In genomic region chr10:94487575-94487974, GRCh38 we compare ENCODE assay signal across 25 cellular contexts. TPM values are rescaled to one million over a fixed set of nuclear protein-coding genes. Genes with fewer than 3 reads are reported as not detected.
DNase-seq lines count a peak whose midpoint lies in the region; ATAC-seq, FAIRE-seq and TF ChIP-seq lines count a peak whose summit lies in the region.
"Had no signal": no experiment of that assay in that cellular context is flagged by ENCODE, and none has a peak within 500 bp of the region (broad histone marks: within the 10 kb centered on the region; RNA-seq: fewer than 3 reads in every experiment).

No MANE protein-coding gene starts in this region.

- H3K4me3 ChIP-seq in Panc1 (ENCODE audit: low read depth in 2 of 2, low read length in 2 of 2) (no peak overlapping the region), K562 (no peak overlapping the region), trophoblast cell (ENCODE audit: low read depth, low read length) (no peak overlapping the region)
- H3K4me3 ChIP-seq: A549, BLaER1 had no signal

- CTCF ChIA-PET in Panc1 (lab: Charles Lee), result no interaction called here
- CTCF ChIA-PET in K562 (lab: Yijun Ruan, JAX; ENCODE audit: low intra/inter-chr PET ratio), result no interaction called here

- no peak for TF ChIP-seq RAD21 in K562 (CRISPR knock-in tag; conservative IDR thresholded peaks at IDR 0.05 in 1 of 2, IDR thresholded peaks at IDR 0.05 in 1 of 2)

- H3K14ac ChIP-seq in trophoblast cell (ENCODE audit: low read length), result no peak overlapping the region

- DNase-seq in ELR (ENCODE audit: low read depth) (peak; percentile 3), Panc1 (ENCODE audit: low read depth, low spot score) (no peak), K562 (ENCODE audit: extremely low read depth in 1 of 4, low spot score in 3 of 4) (peak in 1 of 4 experiments; percentile 14), trophoblast cell (peak; percentile 9 to 17), AG20443 (ENCODE audit: low spot score) (no peak), NCI-H2227 treated with DMSO at 0.1 percent for 48 hours (lab: John Stamatoyannopoulos, UW) (no peak)
- DNase-seq: BE2C; C1 segment of cervical spinal cord; CD4-positive, alpha-beta memory T cell; CD4-positive, CD25-positive, alpha-beta regulatory T cell; CD8-positive, alpha-beta memory T cell; COR-L47; DMS 273 treated with DMSO at 0.1 percent for 48 hours; DMS153; DMS53; DMS79; DND-41; EL; GF-D8 had no signal

- no peaks in the 10 kb centered on the region for H3K9me1 ChIP-seq in K562 (ENCODE audit: control insufficient read depth, insufficient read depth, low read length)

- 0 out of 2 replicates have a peak, but pooled peaks have one; percentile 51 for ATAC-seq in Panc1
- peak; percentile 72; the same call in 2 of the 3 replicates for ATAC-seq in K562
- ATAC-seq in HG03095 (IDR thresholded peaks at IDR 0.05; ENCODE audit: unreplicated experiment), result no peak
- ATAC-seq: A549 had no signal

- H2AFZ ChIP-seq in K562 (ENCODE audit: low read depth, low read length) (no peak overlapping the region), trophoblast cell (ENCODE audit: insufficient read depth, low read length, poor library complexity) (no peak overlapping the region)

- H2BK5ac ChIP-seq in trophoblast cell (ENCODE audit: low read depth, low read length, poor library complexity), result no peak overlapping the region

- no peaks in the 10 kb centered on the region for H3K79me1 ChIP-seq in trophoblast cell (ENCODE audit: low read length)

- 6% methylated on average over 3 of the region's 3 CpGs for WGBS in K562 (ENCODE audit: insufficient coverage, low coverage, missing lambda C conversion rate)
- no CpG with 5 or more reads among the region's 3 CpGs for WGBS in trophoblast cell (ENCODE audit: extremely low coverage, insufficient coverage, insufficient read length)

- POLR2A ChIA-PET in Panc1 (lab: Charles Lee), result interaction anchor here (0.7 kb wide), 1 partner anchor 866 kb away, joined by 3 read pairs; no protein-coding TSS in a partner anchor
- POLR2A ChIA-PET in K562 (lab: Yijun Ruan, JAX), result no interaction called here

- H2BK12ac ChIP-seq in trophoblast cell (ENCODE audit: low read length), result no peak overlapping the region

- no peak overlapping the region for H2AK5ac ChIP-seq in trophoblast cell (ENCODE audit: low read length)

- BruUV-seq in Panc1 (replicated peaks; lab: Mats Ljungman, UMichigan) (no TSS peak), K562 (replicated peaks; lab: Mats Ljungman, UMichigan) (no TSS peak)

- in situ Hi-C loops in Panc1 (cut with HindIII; ENCODE audit: low pct_unique_long_range_greater_than_20kb, low sequenced_read_pairs), result no loop called here
- in situ Hi-C loops in K562 (cut with MboI), result no loop called here

- no peak overlapping the region for H4K8ac ChIP-seq in trophoblast cell (ENCODE audit: low read depth, low read length)

- FAIRE-seq in K562 (lab: Jason Lieb, UNC), result no peak
- FAIRE-seq: A549, G401.6, GM12891 had no signal

- H3K4ac ChIP-seq in trophoblast cell (ENCODE audit: low read depth, low read length), result no peak overlapping the region

- H4K20me1 ChIP-seq in K562 (replicated peaks; ENCODE audit: control insufficient read depth, insufficient read depth, low read length), result no peaks in the 10 kb centered on the region
- H4K20me1 ChIP-seq: BLaER1 had no signal

- H3K18ac ChIP-seq in trophoblast cell (ENCODE audit: low read length), result no peak overlapping the region

- H3K9me3 ChIP-seq in Panc1 (ENCODE audit: control insufficient read depth, insufficient read depth, low read depth, low read length), result peaks cover 4% of the 10 kb centered on the region; the same call in 1 of the 2 replicates
- no peaks in the 10 kb centered on the region for H3K9me3 ChIP-seq in K562 (replicated peaks; ENCODE audit: control insufficient read depth, insufficient read depth, low read depth, low read length)
- H3K9me3 ChIP-seq in trophoblast cell (ENCODE audit: insufficient read depth, low read depth, low read length), result no peaks in the 10 kb centered on the region
- H3K9me3 ChIP-seq: BE2C had no signal

- H3K27ac ChIP-seq in Panc1 (ENCODE audit: low read length) (no peak overlapping the region), K562 (ENCODE audit: extremely low read depth, low read depth, low read length) (no peak overlapping the region), trophoblast cell (ENCODE audit: low read depth, low read length) (no peak overlapping the region)
- H3K27ac ChIP-seq: 22Rv1, A549, BLaER1 had no signal

- intact Hi-C loops in Panc1 (cut with micrococcal nuclease; ENCODE audit: unreplicated experiment) (no loop called here), K562 (cut with micrococcal nuclease) (no loop called here)

- TF ChIP-seq POLR2A in K562 (conservative IDR thresholded peaks at IDR 0.05), result no peak

- H3K36me3 ChIP-seq in Panc1 (ENCODE audit: control insufficient read depth, insufficient read depth, low read length) (no peaks in the 10 kb centered on the region), K562 (ENCODE audit: control insufficient read depth, insufficient read depth, low read length) (no peaks in the 10 kb centered on the region), trophoblast cell (ENCODE audit: control insufficient read depth in 1 of 2, insufficient read depth in 2 of 2, low read length in 2 of 2) (no peaks in the 10 kb centered on the region)
- H3K36me3 ChIP-seq: BE2C, BLaER1 had no signal

- H3K4me2 ChIP-seq in K562 (ENCODE audit: insufficient read depth, low read length) (no peak overlapping the region), trophoblast cell (ENCODE audit: low read length) (no peak overlapping the region)
- H3K4me2 ChIP-seq: A549, BLaER1 had no signal

- H3K9ac ChIP-seq in K562 (ENCODE audit: insufficient read depth in 1 of 2, low read depth in 2 of 2, low read length in 2 of 2) (no peak overlapping the region), trophoblast cell (ENCODE audit: low read length) (no peak overlapping the region)
- H3K9ac ChIP-seq: BLaER1 had no signal

- no peak for TF ChIP-seq EP300 in K562 (IDR thresholded peaks at IDR 0.05; ENCODE audit: low read length)

- H3K79me2 ChIP-seq in K562 (ENCODE audit: control insufficient read depth, insufficient read depth, low read length), result no peaks in the 10 kb centered on the region
- no peaks in the 10 kb centered on the region for H3K79me2 ChIP-seq in trophoblast cell (ENCODE audit: control insufficient read depth, insufficient read depth, low read length, poor library complexity)

- TF ChIP-seq CTCF in Panc1 (IDR thresholded peaks at IDR 0.05), result no peak
- TF ChIP-seq CTCF in K562 (IDR thresholded peaks at IDR 0.05 in 2 of 3, conservative IDR thresholded peaks at IDR 0.05 in 1 of 3; ENCODE audit: insufficient read depth in 2 of 3, low read depth in 1 of 3, low read length in 3 of 3), result no peak

- H3K27me3 ChIP-seq in Panc1 (ENCODE audit: control insufficient read depth, insufficient read depth, low read length) (no peaks in the 10 kb centered on the region), K562 (ENCODE audit: control insufficient read depth in 2 of 2, insufficient read depth in 2 of 2, low read length in 2 of 2) (no peaks in the 10 kb centered on the region), trophoblast cell (ENCODE audit: insufficient read depth, low read length) (no peaks in the 10 kb centered on the region)
- H3K27me3 ChIP-seq: BE2C, BLaER1 had no signal

- H3K4me1 ChIP-seq in Panc1 (ENCODE audit: control insufficient read depth, insufficient read depth, low read length) (peaks cover 3% of the 10 kb centered on the region; the same call in 1 of the 2 replicates), K562 (replicated peaks in 1 of 2; ENCODE audit: control insufficient read depth in 2 of 2, insufficient read depth in 2 of 2, low read length in 2 of 2) (no peaks in the 10 kb centered on the region; a peak in 2 of 5 replicates), trophoblast cell (ENCODE audit: control insufficient read depth in 1 of 2, insufficient read depth in 2 of 2, low read length in 2 of 2) (no peaks in the 10 kb centered on the region)
- H3K4me1 ChIP-seq: A549, BE2C, BLaER1 had no signal

- H4K12ac ChIP-seq in trophoblast cell (ENCODE audit: low read depth, low read length), result no peak overlapping the region

- no peak overlapping the region for H3K23ac ChIP-seq in trophoblast cell (ENCODE audit: low read length)

- H4K91ac ChIP-seq in trophoblast cell (ENCODE audit: low read depth, low read length), result no peak overlapping the region

- H2BK120ac ChIP-seq in trophoblast cell (ENCODE audit: insufficient read depth, low read length, poor library complexity), result no peak overlapping the region

TF ChIP-seq in K562, 482 proteins besides CTCF, POLR2A, EP300 and RAD21 (continues in another document):
- TF ChIP-seq ZNF384 (IDR thresholded peaks at IDR 0.05; ENCODE audit: low read depth, low read length), result peak; percentile 53; the same call in 1 of the 2 replicates
- peak; percentile 44 for TF ChIP-seq FOSL1 (tag; conservative IDR thresholded peaks at IDR 0.05)

RNA-seq across cellular contexts. Expression of gene HELLS, which starts 58.0 kb away (rescaled TPM):
- total RNA-seq in Panc1 (2021; ENCODE audit: unreplicated experiment) (145 TPM), K562 (2014; rRNA removed) (28.6 and 39.9 TPM in 2 replicates), K562 (2014; rRNA removed; fragmentation: Illumina TruSeq; extraction: Trizol) (52.1 and 55.5 TPM in 2 replicates), K562 (2015; rRNA removed; fragmentation: Illumina TruSeq; extraction: Trizol) (43.7 and 46.3 TPM in 2 replicates), K562 (2021) (40.8 and 45.7 TPM in 2 replicates)
- 15.0 TPM for polyA plus RNA-seq in Panc1 (2012; ENCODE audit: insufficient read length)
- 77.0 and 189 TPM in 2 replicates for total RNA-seq in K562 (2011; cell fraction: chromatin; rRNA removed; ENCODE audit: low replicate concordance)
- total RNA-seq in K562 (2011; cell fraction: nucleolus; rRNA removed), result 33.5 and 57.8 TPM in 2 replicates
- total RNA-seq in K562 (2011; cell fraction: nucleoplasm; rRNA removed), result 110 and 174 TPM in 2 replicates
- polyA plus RNA-seq in K562 (2011; rRNA removed) (19.6 and 24.7 TPM in 2 replicates), K562 (2014; fragmentation: Illumina TruSeq; extraction: Trizol) (14.3 and 15.4 TPM in 2 replicates), K562 (2014; fragmentation: Nextera tagmentation; extraction: Ambion mirVana) (10 to 100 TPM in 1 of 2 experiments, 1 to 10 TPM in 1; 8.8 to 12.1 TPM), K562 (2014; rRNA removed) (23.9 and 24.5 TPM in 2 replicates)
- 8.1 and 14.9 TPM in 2 replicates for polyA plus RNA-seq in K562 (2011; cell fraction: cytosol; rRNA removed)
- 26.8 and 29.4 TPM in 2 replicates for polyA plus RNA-seq in K562 (2011; cell fraction: nucleus; rRNA removed)
- polyA plus RNA-seq in K562 (2012), result 8.1 and 11.8 TPM in 2 replicates
- 38.9 and 46.0 TPM in 2 replicates for polyA minus RNA-seq in K562 (2011; rRNA and poly(A)+ RNA removed)
- polyA minus RNA-seq in K562 (2011; cell fraction: cytosol; rRNA and poly(A)+ RNA removed), result 20.0 and 23.8 TPM in 2 replicates
- 33.5 and 38.9 TPM in 2 replicates for polyA minus RNA-seq in K562 (2011; cell fraction: nucleus; rRNA and poly(A)+ RNA removed)
- polyA plus RNA-seq in trophoblast cell (2013), result 19.9 and 22.7 TPM in 2 replicates

Comparison
In these comparisons a context has a peak if more than half of its experiments do, and no peak if none do; other contexts are left out.
1. DNase-seq: peak in ELR (single experiment) and trophoblast cell (2 of 2); none in Panc1 (single experiment), AG20443 (single experiment) and NCI-H2227 treated with DMSO at 0.1 percent for 48 hours (single experiment).